ENCODE assay signal across 10 cellular contexts in the genomic region with DNA sequence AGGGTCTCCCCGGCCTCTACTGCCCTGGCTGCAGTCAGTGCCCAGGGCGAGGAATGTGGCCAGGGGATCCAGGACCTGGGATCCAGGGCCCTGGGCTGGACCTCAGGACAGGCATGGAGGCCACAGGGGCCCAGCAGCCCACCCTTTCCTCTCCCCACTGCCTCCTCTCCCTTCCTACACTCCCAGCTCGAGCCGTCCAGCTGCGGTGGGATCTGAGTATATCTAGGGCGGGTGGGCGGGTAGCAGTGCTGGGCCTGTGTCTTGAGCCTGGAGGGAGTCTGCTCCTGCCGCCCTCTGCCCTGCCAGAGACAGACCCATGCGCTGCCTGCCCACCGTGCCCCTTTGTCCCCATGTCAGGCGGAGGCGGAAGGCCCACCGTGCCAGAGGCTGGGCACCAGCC. TPM values are rescaled to one million over a fixed set of nuclear protein-coding genes. Genes with fewer than 3 reads are reported as not detected.
A peak's percentile ranks its signal among the peaks of the same experiment; 100 is the strongest.
DNase-seq lines count a peak whose midpoint lies in the region; ATAC-seq, FAIRE-seq and TF ChIP-seq lines count a peak whose summit lies in the region.
"Not testable (repeated sequence)": the region's sequence is repeated elsewhere in the genome, so short reads cannot be mapped to it uniquely, and the experiment has no call there.
"Had no signal": no experiment of that assay in that cellular context is flagged by ENCODE, and none has a peak within 500 bp of the region (broad histone marks: within the 10 kb centered on the region; RNA-seq: fewer than 3 reads in every experiment).

No MANE protein-coding gene starts in this region.

- TF ChIP-seq CTCF in GM12878 (IDR thresholded peaks at IDR 0.05 in 2 of 3, conservative IDR thresholded peaks at IDR 0.05 in 1 of 3; ENCODE audit: control insufficient read depth in 2 of 3, extremely low read depth in 1 of 3, insufficient read depth in 1 of 3, low read depth in 3 of 3, low read length in 3 of 3); neural crest cell (conservative IDR thresholded peaks at IDR 0.05); type B pancreatic cell (conservative IDR thresholded peaks at IDR 0.05): not testable (repeated sequence)

- H4K20me1 ChIP-seq in GM12878 (ENCODE audit: control insufficient read depth, insufficient read depth), result not testable (repeated sequence)

- not testable (repeated sequence) for FAIRE-seq in GM12878 (lab: Jason Lieb, UNC)

- not testable (repeated sequence) for H3K27ac ChIP-seq in CD4-positive, CD25-positive, alpha-beta regulatory T cell (ENCODE audit: insufficient read depth, low read length, poor library complexity, severe bottlenecking); GM12878 (ENCODE audit: control insufficient read depth, insufficient read depth)

- H3K4me1 Mint-ChIP-seq in CD4-positive, CD25-positive, alpha-beta regulatory T cell, result peaks cover 4 to 36% (median 12%) of the 10 kb centered on the region in 4 donors
- H3K4me1 Mint-ChIP-seq in T-helper 17 cell (peaks cover 23% of the 10 kb centered on the region), neural crest cell (peaks cover 29% of the 10 kb centered on the region), type B pancreatic cell (ENCODE audit: unreplicated experiment) (peaks cover 21% of the 10 kb centered on the region)

- H3K4me3 Mint-ChIP-seq in CD4-positive, CD25-positive, alpha-beta regulatory T cell, result peak overlapping the region in 3 of 4 donors; percentile 62 to 80 (median 71)
- not testable (repeated sequence) for H3K4me3 Mint-ChIP-seq in T-helper 17 cell
- H3K4me3 Mint-ChIP-seq in neural crest cell, result peak overlapping the region; percentile 66
- peak overlapping the region; percentile 34 for H3K4me3 Mint-ChIP-seq in type B pancreatic cell

- RAD21 ChIA-PET in GM12878 (lab: Charles Lee; ENCODE audit: unreplicated experiment), result not testable (repeated sequence)

- H3K36me3 Mint-ChIP-seq in CD4-positive, CD25-positive, alpha-beta regulatory T cell, result peaks cover 19% of the 10 kb centered on the region
- H3K36me3 Mint-ChIP-seq in T-helper 17 cell (ENCODE audit: low read depth); neural crest cell (ENCODE audit: low read depth); type B pancreatic cell: not testable (repeated sequence)

- H3K36me3 ChIP-seq in CD4-positive, CD25-positive, alpha-beta regulatory T cell (ENCODE audit: control insufficient read depth, insufficient read depth, low read length), result peaks cover 40% of the 10 kb centered on the region
- H3K36me3 ChIP-seq in GM12878 (ENCODE audit: control insufficient read depth in 2 of 2, insufficient read depth in 2 of 2, low read length in 1 of 2), result peaks cover 19 to 32% of the 10 kb centered on the region in 2 experiments

- not testable (repeated sequence) for BruUV-seq in GM12878 (replicated peaks; lab: Mats Ljungman, UMichigan)

- not testable (repeated sequence) for H3K27me3 Mint-ChIP-seq in CD4-positive, CD25-positive, alpha-beta regulatory T cell; T-helper 17 cell; type B pancreatic cell
- H3K27me3 Mint-ChIP-seq in neural crest cell (ENCODE audit: low read depth), result peaks cover 20% of the 10 kb centered on the region

- intact Hi-C loops in GM12878 (cut with micrococcal nuclease; ENCODE audit: unreplicated experiment); Right ventricle myocardium superior (cut with DNase I): not testable (repeated sequence)

- TF ChIP-seq POLR2A in GM12878 (IDR thresholded peaks at IDR 0.05; ENCODE audit: low read depth, low read length), result peak; percentile 21; the same call in 1 of the 2 replicates

- 98% methylated on average over 10 of the region's 13 CpGs for WGBS in GM12878 (ENCODE audit: insufficient coverage, insufficient replicate concordance, low lambda C conversion rate, missing lambda C conversion rate)

- CTCF ChIA-PET in GM12878 (lab: Yijun Ruan, JAX), result interaction anchor here (1.3 kb wide), 1 partner anchor 18 kb away, joined by 3 read pairs; no protein-coding TSS in a partner anchor

- not testable (repeated sequence) for ATAC-seq in CD4-positive, CD25-positive, alpha-beta regulatory T cell (ENCODE audit: low read depth in 2 of 2); T-helper 17 cell; GM12878
- ATAC-seq in Right ventricle myocardium superior (ENCODE audit: poor library complexity), result peak; percentile 23

- TF ChIP-seq EP300 in GM12878 (IDR thresholded peaks at IDR 0.05; ENCODE audit: borderline replicate concordance in 1 of 2, control insufficient read depth in 1 of 2, low read depth in 2 of 2, low read length in 2 of 2), result not testable (repeated sequence)

- not testable (repeated sequence) for H3K27me3 ChIP-seq in CD4-positive, CD25-positive, alpha-beta regulatory T cell (ENCODE audit: control insufficient read depth, insufficient read depth, low read length); GM12878 (replicated peaks in 1 of 2; ENCODE audit: control insufficient read depth in 2 of 2, insufficient read depth in 2 of 2, low read length in 1 of 2)

- not testable (repeated sequence) for H3K4me3 ChIP-seq in CD4-positive, CD25-positive, alpha-beta regulatory T cell (ENCODE audit: low read depth, low read length); GM12878

- not testable (repeated sequence) for H3K9ac ChIP-seq in GM12878 (ENCODE audit: control insufficient read depth, insufficient read depth, low read length)

- H3K27ac Mint-ChIP-seq in CD4-positive, CD25-positive, alpha-beta regulatory T cell, result peak overlapping the region in 1 of 3 donors; percentile 69
- H3K27ac Mint-ChIP-seq in T-helper 17 cell, result peak overlapping the region; percentile 67
- not testable (repeated sequence) for H3K27ac Mint-ChIP-seq in neural crest cell (ENCODE audit: unreplicated experiment); type B pancreatic cell

- not testable (repeated sequence) for H3K79me2 ChIP-seq in GM12878 (ENCODE audit: control insufficient read depth, insufficient read depth, low read length)

- in situ Hi-C loops in GM12878 (cut with MboI), result not testable (repeated sequence)

- SMC1A ChIA-PET in GM12878 (lab: Charles Lee; ENCODE audit: uncharacterized antibody, unreplicated experiment), result interaction anchor here (1.0 kb wide), 1 partner anchor 12 kb away, joined by 4 read pairs; the partner anchor contains the start of gene YIF1A

- peaks cover 19% of the 10 kb centered on the region for H3K4me1 ChIP-seq in CD4-positive, CD25-positive, alpha-beta regulatory T cell (ENCODE audit: control insufficient read depth, insufficient read depth, low read length, poor library complexity, severe bottlenecking)
- H3K4me1 ChIP-seq in GM12878 (ENCODE audit: control insufficient read depth, insufficient read depth, low read length), result not testable (repeated sequence)

- POLR2A ChIA-PET in GM12878 (lab: Charles Lee), result not testable (repeated sequence)

- TF ChIP-seq RAD21 in GM12878 (IDR thresholded peaks at IDR 0.05; ENCODE audit: insufficient read depth, low read depth, low read length), result not testable (repeated sequence)

- not testable (repeated sequence) for H3K4me2 ChIP-seq in GM12878 (ENCODE audit: control insufficient read depth, insufficient read depth)

- not testable (repeated sequence) for H2AFZ ChIP-seq in GM12878 (ENCODE audit: control insufficient read depth, low read depth, low read length)

- H3K9me3 ChIP-seq in CD4-positive, CD25-positive, alpha-beta regulatory T cell (ENCODE audit: control insufficient read depth in 2 of 2, low read length in 2 of 2); T-helper 17 cell (ENCODE audit: control insufficient read depth, low read length, poor library complexity, severe bottlenecking); GM12878 (replicated peaks; ENCODE audit: control insufficient read depth, insufficient read depth, low read length): not testable (repeated sequence)

- DNase-seq in CD4-positive, CD25-positive, alpha-beta regulatory T cell; T-helper 17 cell; GM12878 (ENCODE audit: low read depth, low spot score); Right ventricle myocardium superior; neural crest cell (ENCODE audit: low read depth, low spot score); type B pancreatic cell (ENCODE audit: extremely low spot score, unreplicated experiment): not testable (repeated sequence)

- not testable (repeated sequence) for H3K9me3 Mint-ChIP-seq in CD4-positive, CD25-positive, alpha-beta regulatory T cell; neural crest cell; type B pancreatic cell

RNA-seq across cellular contexts. Expression of gene CNIH2, which starts 1.4 kb away (rescaled TPM):
- total RNA-seq in CD4-positive, CD25-positive, alpha-beta regulatory T cell, result 4.5 TPM
- not detected for polyA plus RNA-seq in CD4-positive, CD25-positive, alpha-beta regulatory T cell
- 10 to 100 TPM in 1 of 2 donors, 1 to 10 TPM in 1; 9.0 to 14.4 TPM for total RNA-seq in T-helper 17 cell
- 0.32 and 0.58 TPM in 2 replicates for total RNA-seq in GM12878 (2013; cell fraction: nucleolus; rRNA removed)
- total RNA-seq in GM12878 (2014; rRNA removed), result 0.38 and 0.62 TPM in 2 replicates
- total RNA-seq in GM12878 (2014; rRNA removed; fragmentation: Illumina TruSeq; extraction: Trizol), result 0.23 and 0.27 TPM in 2 replicates
- total RNA-seq in GM12878 (2021), result 1.2 and 2.0 TPM in 2 replicates
- polyA plus RNA-seq in GM12878 (2011; ENCODE audit: low read depth), result 0.29 TPM
- polyA plus RNA-seq in GM12878 (2011; rRNA removed), result 0.73 and 0.76 TPM in 2 replicates
- polyA plus RNA-seq in GM12878 (2011; cell fraction: cytosol; rRNA removed), result 0.90 and 1.0 TPM in 2 replicates
- polyA plus RNA-seq in GM12878 (2011; cell fraction: nucleus; rRNA removed), result 2.7 and 2.9 TPM in 2 replicates
- 0.77 and 0.97 TPM in 2 replicates for polyA plus RNA-seq in GM12878 (2012)
- polyA plus RNA-seq in GM12878 (2014; fragmentation: Illumina TruSeq; extraction: Trizol), result 0.82 and 0.90 TPM in 2 replicates
- polyA plus RNA-seq in GM12878 (2014; fragmentation: Nextera tagmentation; extraction: Ambion mirVana), result under 1 TPM in 1 of 2 experiments, not detected in 1; 0.07 TPM
- polyA plus RNA-seq in GM12878 (2014; rRNA removed), result 1.0 and 1.3 TPM in 2 replicates
- under 1 TPM in 1 of 2 experiments, not detected in 1; 0.19 TPM for polyA plus RNA-seq in GM12878 (2016; fragmentation: Nextera tagmentation; extraction: Ambion mirVana)
- 1.1 TPM in 1 of 2 replicates, not detected in the other for polyA minus RNA-seq in GM12878 (2011; rRNA and poly(A)+ RNA removed)
- polyA minus RNA-seq in GM12878 (2011; cell fraction: cytosol; rRNA and poly(A)+ RNA removed), result not detected in 2 replicates
- polyA minus RNA-seq in GM12878 (2011; cell fraction: nucleus; rRNA and poly(A)+ RNA removed), result 0.24 and 0.57 TPM in 2 replicates
- not detected for total RNA-seq in Right ventricle myocardium superior
- total RNA-seq in neural crest cell, result 44.6 and 46.0 TPM in 2 replicates
- total RNA-seq in type B pancreatic cell (ENCODE audit: low replicate concordance), result 21.3 and 23.2 TPM in 2 replicates
- total RNA-seq: Right ventricle myocardium inferior had no signal
- polyA plus RNA-seq: IgD-negative memory B cell had no signal

RNA-seq across cellular contexts. Expression of gene RAB1B, which starts 8.2 kb away (rescaled TPM):
- 79.6 TPM for total RNA-seq in CD4-positive, CD25-positive, alpha-beta regulatory T cell
- polyA plus RNA-seq in CD4-positive, CD25-positive, alpha-beta regulatory T cell, result 10 to 100 TPM; 13.1 to 19.6 (median 15.1) TPM
- total RNA-seq in T-helper 17 cell (10 to 100 TPM; 72.8 to 89.1 TPM), GM12878 (2014; rRNA removed) (130 and 142 TPM in 2 replicates), GM12878 (2014; rRNA removed; fragmentation: Illumina TruSeq; extraction: Trizol) (61.7 and 69.3 TPM in 2 replicates), GM12878 (2021) (138 and 150 TPM in 2 replicates), Right ventricle myocardium superior (114 TPM), neural crest cell (114 and 116 TPM in 2 replicates), type B pancreatic cell (ENCODE audit: low replicate concordance) (96.4 and 122 TPM in 2 replicates)
- 16.5 and 17.0 TPM in 2 replicates for total RNA-seq in GM12878 (2013; cell fraction: nucleolus; rRNA removed)
- polyA plus RNA-seq in GM12878 (2011; ENCODE audit: low read depth), result 39.7 TPM
- polyA plus RNA-seq in GM12878 (2011; rRNA removed) (53.4 and 130 TPM in 2 replicates), GM12878 (2014; fragmentation: Illumina TruSeq; extraction: Trizol) (65.1 and 117 TPM in 2 replicates), GM12878 (2014; fragmentation: Nextera tagmentation; extraction: Ambion mirVana) (10 to 100 TPM; 10.4 to 15.6 TPM), GM12878 (2014; rRNA removed) (193 and 221 TPM in 2 replicates), GM12878 (2016; fragmentation: Nextera tagmentation; extraction: Ambion mirVana) (10 to 100 TPM; 66.1 to 76.4 TPM)
- 222 and 264 TPM in 2 replicates for polyA plus RNA-seq in GM12878 (2011; cell fraction: cytosol; rRNA removed)
- polyA plus RNA-seq in GM12878 (2011; cell fraction: nucleus; rRNA removed), result 109 and 129 TPM in 2 replicates
- polyA plus RNA-seq in GM12878 (2012), result 97.6 and 106 TPM in 2 replicates
- polyA minus RNA-seq in GM12878 (2011; rRNA and poly(A)+ RNA removed), result 105 and 171 TPM in 2 replicates
- polyA minus RNA-seq in GM12878 (2011; cell fraction: cytosol; rRNA and poly(A)+ RNA removed), result 62.7 and 73.4 TPM in 2 replicates
- 14.0 and 21.5 TPM in 2 replicates for polyA minus RNA-seq in GM12878 (2011; cell fraction: nucleus; rRNA and poly(A)+ RNA removed)

RNA-seq across cellular contexts. Expression of gene YIF1A, which starts 12.3 kb away (rescaled TPM):
- total RNA-seq in CD4-positive, CD25-positive, alpha-beta regulatory T cell, result 29.3 TPM
- polyA plus RNA-seq in CD4-positive, CD25-positive, alpha-beta regulatory T cell, result 10 to 100 TPM; 48.3 to 71.3 (median 55.3) TPM
- total RNA-seq in T-helper 17 cell (10 to 100 TPM; 32.6 to 35.1 TPM), GM12878 (2014; rRNA removed) (97.7 and 123 TPM in 2 replicates), GM12878 (2014; rRNA removed; fragmentation: Illumina TruSeq; extraction: Trizol) (30.4 and 37.3 TPM in 2 replicates), GM12878 (2021) (84.0 and 91.0 TPM in 2 replicates), Right ventricle myocardium superior (38.4 TPM), neural crest cell (59.4 and 60.9 TPM in 2 replicates), type B pancreatic cell (ENCODE audit: low replicate concordance) (87.0 and 133 TPM in 2 replicates)
- 40.4 and 41.0 TPM in 2 replicates for total RNA-seq in GM12878 (2013; cell fraction: nucleolus; rRNA removed)
- 66.9 TPM for polyA plus RNA-seq in GM12878 (2011; ENCODE audit: low read depth)
- polyA plus RNA-seq in GM12878 (2011; rRNA removed) (17.2 and 40.2 TPM in 2 replicates), GM12878 (2014; fragmentation: Illumina TruSeq; extraction: Trizol) (40.0 and 52.5 TPM in 2 replicates), GM12878 (2014; fragmentation: Nextera tagmentation; extraction: Ambion mirVana) (10 to 100 TPM in 1 of 2 experiments, 1 to 10 TPM in 1; 6.6 to 17.5 TPM), GM12878 (2014; rRNA removed) (93.2 and 96.0 TPM in 2 replicates), GM12878 (2016; fragmentation: Nextera tagmentation; extraction: Ambion mirVana) (100 to 1,000 TPM; 111 to 128 TPM)
- polyA plus RNA-seq in GM12878 (2011; cell fraction: cytosol; rRNA removed), result 108 and 130 TPM in 2 replicates
- polyA plus RNA-seq in GM12878 (2011; cell fraction: nucleus; rRNA removed), result 81.0 and 87.6 TPM in 2 replicates
- polyA plus RNA-seq in GM12878 (2012), result 63.6 and 76.4 TPM in 2 replicates
- 65.0 and 103 TPM in 2 replicates for polyA minus RNA-seq in GM12878 (2011; rRNA and poly(A)+ RNA removed)
- polyA minus RNA-seq in GM12878 (2011; cell fraction: cytosol; rRNA and poly(A)+ RNA removed), result 46.4 and 50.5 TPM in 2 replicates
- 21.9 and 37.2 TPM in 2 replicates for polyA minus RNA-seq in GM12878 (2011; cell fraction: nucleus; rRNA and poly(A)+ RNA removed)

RNA-seq across cellular contexts. Expression of gene TMEM151A, which starts 15.1 kb away (rescaled TPM):
- total RNA-seq in CD4-positive, CD25-positive, alpha-beta regulatory T cell, result not detected
- not detected for polyA plus RNA-seq in CD4-positive, CD25-positive, alpha-beta regulatory T cell
- total RNA-seq in T-helper 17 cell, result under 1 TPM; 0.16 to 0.32 TPM
- total RNA-seq in GM12878 (2013; cell fraction: nucleolus; rRNA removed), result not detected in 2 replicates
- total RNA-seq in GM12878 (2014; rRNA removed), result not detected in 2 replicates
- total RNA-seq in GM12878 (2014; rRNA removed; fragmentation: Illumina TruSeq; extraction: Trizol), result not detected in 2 replicates
- 0.11 TPM in 1 of 2 replicates, not detected in the other for total RNA-seq in GM12878 (2021)
- polyA plus RNA-seq in GM12878 (2011; ENCODE audit: low read depth), result not detected
- not detected in 2 replicates for polyA plus RNA-seq in GM12878 (2011; rRNA removed)
- 0.03 TPM in 1 of 2 replicates, not detected in the other for polyA plus RNA-seq in GM12878 (2011; cell fraction: cytosol; rRNA removed)
- not detected in 2 replicates for polyA plus RNA-seq in GM12878 (2011; cell fraction: nucleus; rRNA removed)
- 0.07 TPM in 1 of 2 replicates, not detected in the other for polyA plus RNA-seq in GM12878 (2012)
- polyA plus RNA-seq in GM12878 (2014; fragmentation: Illumina TruSeq; extraction: Trizol), result not detected in 2 replicates
- not detected for polyA plus RNA-seq in GM12878 (2014; fragmentation: Nextera tagmentation; extraction: Ambion mirVana)
- 0.04 TPM in 1 of 2 replicates, not detected in the other for polyA plus RNA-seq in GM12878 (2014; rRNA removed)
- polyA plus RNA-seq in GM12878 (2016; fragmentation: Nextera tagmentation; extraction: Ambion mirVana), result not detected
- polyA minus RNA-seq in GM12878 (2011; rRNA and poly(A)+ RNA removed), result not detected in 2 replicates
- polyA minus RNA-seq in GM12878 (2011; cell fraction: cytosol; rRNA and poly(A)+ RNA removed), result not detected in 2 replicates
- polyA minus RNA-seq in GM12878 (2011; cell fraction: nucleus; rRNA and poly(A)+ RNA removed), result not detected in 2 replicates
- total RNA-seq in Right ventricle myocardium superior, result not detected
- 0.57 and 1.0 TPM in 2 replicates for total RNA-seq in neural crest cell
- total RNA-seq in type B pancreatic cell (ENCODE audit: low replicate concordance), result 2.1 and 2.6 TPM in 2 replicates
- total RNA-seq: PC-3 had no signal
- polyA plus RNA-seq: AG04450, IgD-negative memory B cell had no signal

RNA-seq across cellular contexts. Expression of gene KLC2, which starts 19.1 kb away (rescaled TPM):
- total RNA-seq in CD4-positive, CD25-positive, alpha-beta regulatory T cell, result 42.1 TPM
- polyA plus RNA-seq in CD4-positive, CD25-positive, alpha-beta regulatory T cell, result 1 to 10 TPM; 2.5 to 3.8 (median 3.3) TPM
- total RNA-seq in T-helper 17 cell (10 to 100 TPM; 55.1 to 58.3 TPM), GM12878 (2014; rRNA removed) (10.2 and 10.3 TPM in 2 replicates), GM12878 (2014; rRNA removed; fragmentation: Illumina TruSeq; extraction: Trizol) (6.2 and 9.6 TPM in 2 replicates), GM12878 (2021) (29.9 and 35.0 TPM in 2 replicates), Right ventricle myocardium superior (30.7 TPM), neural crest cell (64.5 and 70.8 TPM in 2 replicates), type B pancreatic cell (ENCODE audit: low replicate concordance) (31.1 and 49.6 TPM in 2 replicates)
- 28.6 and 37.5 TPM in 2 replicates for total RNA-seq in GM12878 (2013; cell fraction: nucleolus; rRNA removed)
- 7.6 TPM for polyA plus RNA-seq in GM12878 (2011; ENCODE audit: low read depth)
- polyA plus RNA-seq in GM12878 (2011; rRNA removed) (3.4 and 9.4 TPM in 2 replicates), GM12878 (2014; fragmentation: Illumina TruSeq; extraction: Trizol) (3.2 and 10.3 TPM in 2 replicates), GM12878 (2014; fragmentation: Nextera tagmentation; extraction: Ambion mirVana) (under 1 TPM in 1 of 2 experiments, not detected in 1; 0.14 TPM), GM12878 (2014; rRNA removed) (22.3 and 31.5 TPM in 2 replicates), GM12878 (2016; fragmentation: Nextera tagmentation; extraction: Ambion mirVana) (10 to 100 TPM; 15.2 to 18.8 TPM)
- polyA plus RNA-seq in GM12878 (2011; cell fraction: cytosol; rRNA removed), result 10.8 and 15.5 TPM in 2 replicates
- 66.8 and 75.2 TPM in 2 replicates for polyA plus RNA-seq in GM12878 (2011; cell fraction: nucleus; rRNA removed)
- 11.2 and 12.3 TPM in 2 replicates for polyA plus RNA-seq in GM12878 (2012)
- 19.8 and 22.3 TPM in 2 replicates for polyA minus RNA-seq in GM12878 (2011; rRNA and poly(A)+ RNA removed)
- 15.5 and 15.6 TPM in 2 replicates for polyA minus RNA-seq in GM12878 (2011; cell fraction: cytosol; rRNA and poly(A)+ RNA removed)
- polyA minus RNA-seq in GM12878 (2011; cell fraction: nucleus; rRNA and poly(A)+ RNA removed), result 15.0 and 23.2 TPM in 2 replicates
